Comparison of ENCODE assay signal across 19 cellular contexts in genomic region chr17:15422392-15422957, GRCh38. TPM values are rescaled to one million over a fixed set of nuclear protein-coding genes. Genes with fewer than 3 reads are reported as not detected.
A peak's percentile ranks its signal among the peaks of the same experiment; 100 is the strongest.
DNase-seq lines count a peak whose midpoint lies in the region; ATAC-seq and TF ChIP-seq lines count a peak whose summit lies in the region.
"Had no signal": no experiment of that assay in that cellular context is flagged by ENCODE, and none has a peak within 500 bp of the region (broad histone marks: within the 10 kb centered on the region; RNA-seq: fewer than 3 reads in every experiment).

No MANE protein-coding gene starts in this region.

- peaks cover 0 to 7% (median 0%) of the 10 kb centered on the region in 3 donors for H3K9me3 Mint-ChIP-seq in T-cell

- DNase-seq in EL (peak; percentile 41), RPMI7951 (ENCODE audit: low read depth) (peak; percentile 74), islet precursor cell (peak; percentile 89), osteoblast (ENCODE audit: insufficient read length, low spot score, missing footprints) (peak; percentile 54), T-cell (no peak), SK-N-DZ (ENCODE audit: low spot score) (no peak)
- no peak for DNase-seq in activated CD8-positive, alpha-beta memory T cell treated with anti-CD3 and anti-CD28 coated beads, Interleukin-2, amount 50 U/mL, for 48 hours
- DNase-seq: BE2C, NCI-H1048, NCI-H1417 treated with DMSO at 0.1 percent for 48 hours, NCI-H187 treated with DMSO at 0.1 percent for 48 hours, NCI-H2107, NCI-H510A, PC-9, SHP77 treated with DMSO at 0.1 percent for 48 hours had no signal

- no peak overlapping the region for H2AFZ ChIP-seq in osteoblast (ENCODE audit: low read length)
- H2AFZ ChIP-seq: PC-9 had no signal

- H3K4me1 ChIP-seq in osteoblast (ENCODE audit: insufficient read depth, low read length), result no peaks in the 10 kb centered on the region
- H3K4me1 ChIP-seq: BE2C had no signal

- no peak overlapping the region for H3K4me3 ChIP-seq in osteoblast (ENCODE audit: insufficient read depth, low read length)
- H3K4me3 ChIP-seq: PC-9 had no signal

- H3K27ac Mint-ChIP-seq in T-cell, result no peak overlapping the region
- H3K27ac Mint-ChIP-seq: IgD-negative memory B cell had no signal

- CTCF ChIA-PET in T-cell (lab: Charles Lee), result no interaction called here

- no peaks in the 10 kb centered on the region for H3K4me1 Mint-ChIP-seq in T-cell
- H3K4me1 Mint-ChIP-seq: IgD-negative memory B cell had no signal

- peaks cover 3 to 4% of the 10 kb centered on the region in 2 donors for H3K27me3 Mint-ChIP-seq in T-cell

- H3K36me3 ChIP-seq in osteoblast (ENCODE audit: insufficient read depth, low read length), result no peaks in the 10 kb centered on the region
- H3K36me3 ChIP-seq: BE2C had no signal

- H3K4me2 ChIP-seq in osteoblast (ENCODE audit: insufficient read depth, low read length), result no peak overlapping the region
- H3K4me2 ChIP-seq: PC-9 had no signal

- H3K27ac ChIP-seq in osteoblast (ENCODE audit: low read depth, low read length), result no peak overlapping the region
- H3K27ac ChIP-seq: PC-9, RWPE1 had no signal

- H3K9me3 ChIP-seq in osteoblast (ENCODE audit: low read depth, low read length), result no peaks in the 10 kb centered on the region
- H3K9me3 ChIP-seq: BE2C had no signal

- no peak overlapping the region for H3K4me3 Mint-ChIP-seq in T-cell
- H3K4me3 Mint-ChIP-seq: IgD-negative memory B cell had no signal

- peaks cover 4% of the 10 kb centered on the region for H3K36me3 Mint-ChIP-seq in T-cell

- POLR2A ChIA-PET in T-cell (lab: Charles Lee), result no interaction called here

- H3K27me3 ChIP-seq in osteoblast (ENCODE audit: insufficient read depth, low read length), result no peaks in the 10 kb centered on the region
- H3K27me3 ChIP-seq: BE2C had no signal

- no peak for ATAC-seq in activated CD4-positive, CD25-positive, alpha-beta regulatory T cell treated with anti-CD3 and anti-CD28 coated beads, Interleukin-2, amount 50 U/mL, for 24 hours
- ATAC-seq in T-cell (replicated peaks in 1 of 4), result no peak

- no peaks in the 10 kb centered on the region for H3K79me2 ChIP-seq in osteoblast (ENCODE audit: insufficient read depth, low read length)

- no peaks in the 10 kb centered on the region for H4K20me1 ChIP-seq in osteoblast (ENCODE audit: insufficient read depth, low read length)

- no peak for TF ChIP-seq CTCF in osteoblast (IDR thresholded peaks at IDR 0.05; ENCODE audit: extremely low read depth, low read depth, low read length)

RNA-seq across cellular contexts. Expression of gene CDRT4, which starts 44.9 kb away (rescaled TPM):
- total RNA-seq in RPMI7951 (2014; rRNA removed; shearing (Covaris generic)), result 0.24 and 0.49 TPM in 2 replicates
- total RNA-seq in osteoblast (2.7 and 3.3 TPM in 2 replicates), T-cell (1 to 10 TPM; 4.7 to 10.0 (median 9.0) TPM)
- polyA plus RNA-seq in SK-N-DZ (2014; cell fraction: cytosol; rRNA removed), result 0.61 TPM in 1 of 2 replicates, not detected in the other
- 3.2 and 6.0 TPM in 2 replicates for polyA plus RNA-seq in SK-N-DZ (2014; cell fraction: nucleus; rRNA removed)
- total RNA-seq: H4 had no signal

Comparison
In these comparisons a context has a peak if more than half of its experiments do, and no peak if none do; other contexts are left out.
1. DNase-seq: peak in EL (single experiment), RPMI7951 (single experiment), islet precursor cell (single experiment) and osteoblast (single experiment); none in T-cell (0 of 34), SK-N-DZ (single experiment) and activated CD8-positive, alpha-beta memory T cell treated with anti-CD3 and anti-CD28 coated beads, Interleukin-2, amount 50 U/mL, for 48 hours (single experiment).